8 cellular contexts compared by ENCODE assay signal in the genomic region with DNA sequence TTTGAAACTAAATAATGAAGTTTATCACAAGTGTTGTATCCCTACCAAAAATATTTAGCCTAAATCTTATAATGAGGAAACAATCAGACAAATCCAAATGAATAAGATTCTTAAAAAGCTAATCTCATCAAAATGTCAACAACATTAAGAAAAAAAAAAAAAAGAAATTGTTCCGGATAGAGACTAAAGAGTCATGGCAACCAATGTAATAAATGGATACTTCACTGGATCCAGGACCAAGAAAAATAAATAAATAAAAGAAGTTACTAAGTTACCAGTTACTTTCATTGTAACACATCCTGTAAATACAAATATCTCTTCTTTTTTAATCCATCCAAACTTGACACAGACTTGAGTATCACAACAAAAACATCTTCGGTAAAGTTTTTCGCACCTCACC. TPM values are rescaled to one million over a fixed set of nuclear protein-coding genes. Genes with fewer than 3 reads are reported as not detected.
DNase-seq lines count a peak whose midpoint lies in the region; ATAC-seq and TF ChIP-seq lines count a peak whose summit lies in the region.

No MANE protein-coding gene starts in this region.

- TF ChIP-seq CTCF in CD14-positive monocyte (IDR thresholded peaks at IDR 0.05): no peak
- no peak for TF ChIP-seq CTCF in MM.1S (IDR thresholded peaks at IDR 0.05; ENCODE audit: low read length)

- peak overlapping the region; percentile 97 to 100 for H3K4me3 Mint-ChIP-seq in CD14-positive monocyte
- peak overlapping the region; percentile 95 for H3K4me3 Mint-ChIP-seq in natural killer cell treated with Interleukin-12 subunit alpha and Interleukin-12 subunit beta and Interleukin-15 and Interleukin-18, amount 100 ng/mL, for 72 hours

- H3K9me2 ChIP-seq in MM.1S (replicated peaks; ENCODE audit: insufficient read depth, low read length): no peaks in the 10 kb centered on the region

- DNase-seq in CD14-positive monocyte (ENCODE audit: low spot score) (no peak), MM.1S (no peak), NCI-H187 (lab: John Stamatoyannopoulos, UW) (no peak), iPS-NIHi11 (ENCODE audit: low spot score) (no peak), NCI-H2196 treated with DMSO at 0.1 percent for 48 hours (lab: John Stamatoyannopoulos, UW; ENCODE audit: unreplicated experiment) (no peak)
- no peak for DNase-seq in natural killer cell treated with Interleukin-12 subunit alpha and Interleukin-12 subunit beta and Interleukin-15 and Interleukin-18, amount 100 ng/mL, for 72 hours (ENCODE audit: low spot score)

- no peak for ATAC-seq in natural killer cell treated with Interleukin-12 subunit alpha and Interleukin-12 subunit beta and Interleukin-15 and Interleukin-18, amount 100 ng/mL, for 72 hours
- no peak for ATAC-seq in HG03442 (IDR thresholded peaks at IDR 0.05; ENCODE audit: unreplicated experiment)

- peaks cover 0 to 2% (median 0%) of the 10 kb centered on the region in 3 donors for H3K27me3 Mint-ChIP-seq in CD14-positive monocyte (ENCODE audit: low read depth in 3 of 3)
- H3K27me3 Mint-ChIP-seq in natural killer cell treated with Interleukin-12 subunit alpha and Interleukin-12 subunit beta and Interleukin-15 and Interleukin-18, amount 100 ng/mL, for 72 hours: no peaks in the 10 kb centered on the region

- H3K4me3 ChIP-seq in MM.1S (ENCODE audit: low read length) (peak overlapping the region; percentile 88), duodenal mucosa (ENCODE audit: low read depth in 1 of 2, low read length in 2 of 2) (peak overlapping the region; percentile 98 to 99)

- intact Hi-C loops in CD14-positive monocyte (cut with micrococcal nuclease): loop anchor here (5.0 kb wide), 2 partner anchors 42 to 257 kb away; a partner anchor contains a TSS

- H3K9ac ChIP-seq in MM.1S (ENCODE audit: low read length) (peak overlapping the region; percentile 89), duodenal mucosa (ENCODE audit: low read depth in 1 of 2, low read length in 2 of 2) (peak overlapping the region; percentile 94 to 98)

- H3K9me3 ChIP-seq in MM.1S (replicated peaks; ENCODE audit: insufficient read depth, low read length): no peaks in the 10 kb centered on the region
- H3K9me3 ChIP-seq in duodenal mucosa (ENCODE audit: control insufficient read depth in 1 of 2, low read length in 2 of 2): no peaks in the 10 kb centered on the region

- H2AFZ ChIP-seq in MM.1S (ENCODE audit: low read length): peak overlapping the region; percentile 56

- H3K36me3 ChIP-seq in MM.1S (replicated peaks; ENCODE audit: insufficient read depth, low read length) (peaks cover 13% of the 10 kb centered on the region), duodenal mucosa (ENCODE audit: control insufficient read depth in 1 of 2, insufficient read depth in 2 of 2, low read length in 2 of 2) (peaks cover 4 to 37% of the 10 kb centered on the region in 2 donors)

- H3K4me2 ChIP-seq in MM.1S (ENCODE audit: low read depth, low read length): peak overlapping the region; percentile 71

- H3K79me2 ChIP-seq in MM.1S (ENCODE audit: low read length): peaks cover 81% of the 10 kb centered on the region

- H3K27me3 ChIP-seq in MM.1S (replicated peaks; ENCODE audit: insufficient read depth, low read length) (no peaks in the 10 kb centered on the region), duodenal mucosa (ENCODE audit: control insufficient read depth in 1 of 2, insufficient read depth in 2 of 2, low read length in 2 of 2) (no peaks in the 10 kb centered on the region)

- H3K4me1 ChIP-seq in MM.1S (ENCODE audit: low read length): peaks cover 27% of the 10 kb centered on the region
- H3K4me1 ChIP-seq in duodenal mucosa (ENCODE audit: control insufficient read depth in 1 of 2, insufficient read depth in 2 of 2, low read length in 2 of 2): peaks cover 19 to 20% of the 10 kb centered on the region in 2 donors

- H3K9me3 Mint-ChIP-seq in CD14-positive monocyte: no peaks in the 10 kb centered on the region
- no peaks in the 10 kb centered on the region for H3K9me3 Mint-ChIP-seq in natural killer cell treated with Interleukin-12 subunit alpha and Interleukin-12 subunit beta and Interleukin-15 and Interleukin-18, amount 100 ng/mL, for 72 hours

- H3K27ac ChIP-seq in MM.1S (ENCODE audit: low read length): peak overlapping the region; percentile 64; the same call in 1 of the 2 replicates
- H3K27ac ChIP-seq in duodenal mucosa (ENCODE audit: low read depth, low read length): peak overlapping the region; percentile 55

- peaks cover 31 to 34% of the 10 kb centered on the region in 2 donors for H3K36me3 Mint-ChIP-seq in CD14-positive monocyte
- peaks cover 19% of the 10 kb centered on the region for H3K36me3 Mint-ChIP-seq in natural killer cell treated with Interleukin-12 subunit alpha and Interleukin-12 subunit beta and Interleukin-15 and Interleukin-18, amount 100 ng/mL, for 72 hours

- H4K20me1 ChIP-seq in MM.1S (ENCODE audit: insufficient read depth, low read length): no peaks in the 10 kb centered on the region

- peaks cover 6% of the 10 kb centered on the region; the same call in 1 of the 2 replicates for H3F3A ChIP-seq in MM.1S (ENCODE audit: insufficient read depth, low read length)

- H3K4me1 Mint-ChIP-seq in CD14-positive monocyte: peaks cover 36% of the 10 kb centered on the region
- peaks cover 28 to 29% of the 10 kb centered on the region in 2 donors for H3K4me1 Mint-ChIP-seq in natural killer cell treated with Interleukin-12 subunit alpha and Interleukin-12 subunit beta and Interleukin-15 and Interleukin-18, amount 100 ng/mL, for 72 hours (ENCODE audit: low read depth in 2 of 2)

- peak overlapping the region; percentile 99 to 100 (median 99) for H3K27ac Mint-ChIP-seq in CD14-positive monocyte
- peak overlapping the region; percentile 95 to 99 for H3K27ac Mint-ChIP-seq in natural killer cell treated with Interleukin-12 subunit alpha and Interleukin-12 subunit beta and Interleukin-15 and Interleukin-18, amount 100 ng/mL, for 72 hours

RNA-seq across cellular contexts. Expression of a gene that starts 0.6 kb away (rescaled TPM):
- polyA plus RNA-seq in CD14-positive monocyte: 10 to 100 TPM; 44.3 to 46.4 TPM
- 10 to 100 TPM; 38.8 to 42.7 TPM for total RNA-seq in natural killer cell treated with Interleukin-12 subunit alpha and Interleukin-12 subunit beta and Interleukin-15 and Interleukin-18, amount 100 ng/mL, for 72 hours

RNA-seq across cellular contexts. Expression of a gene that starts 0.8 kb away (rescaled TPM):
- polyA plus RNA-seq in CD14-positive monocyte: 100 to 1,000 TPM; 132 to 144 TPM
- total RNA-seq in natural killer cell treated with Interleukin-12 subunit alpha and Interleukin-12 subunit beta and Interleukin-15 and Interleukin-18, amount 100 ng/mL, for 72 hours: 10 to 100 TPM; 63.7 to 69.3 TPM

RNA-seq across cellular contexts. Expression of a gene that starts 41.1 kb away (rescaled TPM):
- polyA plus RNA-seq in CD14-positive monocyte: 10 to 100 TPM; 35.9 to 37.2 TPM
- total RNA-seq in natural killer cell treated with Interleukin-12 subunit alpha and Interleukin-12 subunit beta and Interleukin-15 and Interleukin-18, amount 100 ng/mL, for 72 hours: 10 to 100 TPM; 67.6 to 71.0 TPM

RNA-seq across cellular contexts. Expression of a gene that starts 49.0 kb away (rescaled TPM):
- 1 to 10 TPM in 1 of 2 donors, under 1 TPM in 1; 0.31 to 1.6 TPM for polyA plus RNA-seq in CD14-positive monocyte
- 10 to 100 TPM in 1 of 2 donors, 1 to 10 TPM in 1; 6.6 to 14.0 TPM for total RNA-seq in natural killer cell treated with Interleukin-12 subunit alpha and Interleukin-12 subunit beta and Interleukin-15 and Interleukin-18, amount 100 ng/mL, for 72 hours
